Comparison of ENCODE assay signal across 8 cellular contexts in genomic region chr10:103659674-103660363, GRCh38.
DNase-seq lines count a peak whose midpoint lies in the region; ATAC-seq, FAIRE-seq and TF ChIP-seq lines count a peak whose summit lies in the region.

No MANE protein-coding gene starts in this region.

- H3K4me1 ChIP-seq in HCT116 (ENCODE audit: control insufficient read depth in 1 of 2, insufficient read depth in 2 of 2, low read length in 2 of 2) (no peaks in the 10 kb centered on the region), esophagus squamous epithelium (peaks cover 28 to 84% (median 44%) of the 10 kb centered on the region in 3 donors)

- H3K9ac ChIP-seq in HCT116 (ENCODE audit: low read length): no peak overlapping the region

- WGBS in esophagus squamous epithelium, 2 donors: 31 to 71% methylated on average over 4 to 5 of the region's 11 CpGs

- CTCF ChIA-PET in HCT116 (lab: Charles Lee): no interaction called here

- peak overlapping the region; percentile 25; the same call in 1 of the 2 replicates for H3K4me2 ChIP-seq in HCT116 (ENCODE audit: low read length)

- POLR2A ChIA-PET in HCT116 (lab: Charles Lee): no interaction called here

- H3K9me2 ChIP-seq in HCT116 (ENCODE audit: insufficient read depth): no peaks in the 10 kb centered on the region

- no peaks in the 10 kb centered on the region for H3K36me3 ChIP-seq in HCT116 (ENCODE audit: control insufficient read depth in 1 of 2, insufficient read depth in 2 of 2, low read length in 2 of 2)
- H3K36me3 ChIP-seq in esophagus squamous epithelium: peaks cover 7 to 49% (median 11%) of the 10 kb centered on the region in 3 donors

- H3K27ac ChIP-seq in HCT116 (ENCODE audit: low read depth, low read length) (no peak overlapping the region; the same call in 1 of the 2 replicates), esophagus squamous epithelium (peak overlapping the region; percentile 86 to 94 (median 90))

- H3K4me3 ChIP-seq in HCT116 (replicated peaks in 1 of 2; ENCODE audit: low read depth in 1 of 2, low read length in 2 of 2) (no peak overlapping the region), esophagus squamous epithelium (peak overlapping the region; percentile 35 to 71 (median 52))

- no peaks in the 10 kb centered on the region for H3K79me2 ChIP-seq in HCT116 (ENCODE audit: insufficient read depth, low read length)

- H3K9me3 Mint-ChIP-seq in activated T-cell treated with anti-CD3 and anti-CD28 coated beads, Interleukin-2, amount 50 U/mL, for 72 hours: peaks cover 4% of the 10 kb centered on the region in 2 donors
- H3K9me3 Mint-ChIP-seq in natural killer cell treated with Interleukin-12 subunit alpha and Interleukin-12 subunit beta and Interleukin-15 and Interleukin-18, amount 100 ng/mL, for 72 hours: no peaks in the 10 kb centered on the region

- no TSS peak for BruUV-seq in HCT116 (replicated peaks; lab: Mats Ljungman, UMichigan)

- H3K27me3 ChIP-seq in HCT116 (ENCODE audit: insufficient read depth, low read length): no peaks in the 10 kb centered on the region
- H3K27me3 ChIP-seq in esophagus squamous epithelium: no peaks in the 10 kb centered on the region

- peaks cover 11% of the 10 kb centered on the region for H3K4me1 Mint-ChIP-seq in activated T-cell treated with anti-CD3 and anti-CD28 coated beads, Interleukin-2, amount 50 U/mL, for 72 hours (ENCODE audit: low read depth)
- peaks cover 7 to 10% of the 10 kb centered on the region in 2 donors for H3K4me1 Mint-ChIP-seq in natural killer cell treated with Interleukin-12 subunit alpha and Interleukin-12 subunit beta and Interleukin-15 and Interleukin-18, amount 100 ng/mL, for 72 hours (ENCODE audit: low read depth in 2 of 2)

- no peak overlapping the region for H2AFZ ChIP-seq in HCT116 (ENCODE audit: low read depth, low read length, poor library complexity, severe bottlenecking)

- intact Hi-C loops in HCT116 (cut with micrococcal nuclease): no loop called here
- intact Hi-C loops in esophagus squamous epithelium (cut with DNase I): no loop called here

- H3K4me3 Mint-ChIP-seq in activated T-cell treated with anti-CD3 and anti-CD28 coated beads, Interleukin-2, amount 50 U/mL, for 72 hours: peak overlapping the region; percentile 90 to 97
- peak overlapping the region; percentile 90 for H3K4me3 Mint-ChIP-seq in natural killer cell treated with Interleukin-12 subunit alpha and Interleukin-12 subunit beta and Interleukin-15 and Interleukin-18, amount 100 ng/mL, for 72 hours

- RAD21 ChIA-PET in HCT116 (lab: Charles Lee; ENCODE audit: low non-redundant PET in 1 of 2, low total read pairs in 2 of 2, uncharacterized antibody in 2 of 2, unreplicated experiment in 2 of 2): no interaction called here

- TF ChIP-seq CTCF in HCT116 (IDR thresholded peaks at IDR 0.05 in 2 of 3, conservative IDR thresholded peaks at IDR 0.05 in 1 of 3; ENCODE audit: borderline replicate concordance in 1 of 3, insufficient read depth in 1 of 3, low read depth in 2 of 3, low read length in 2 of 3) (no peak), esophagus squamous epithelium (IDR thresholded peaks at IDR 0.05) (peak in 4 of 6 experiments; percentile 3 to 16 (median 7))

- FAIRE-seq in GM12892 (lab: Jason Lieb, UNC): peak; percentile 95

- DNase-seq in GM12892 (ENCODE audit: insufficient read length) (peak; percentile 91), HCT116 (ENCODE audit: low read depth, low spot score) (no peak), NCI-H2107 (lab: John Stamatoyannopoulos, UW) (peak; percentile 39), esophagus squamous epithelium (lab: John Stamatoyannopoulos, UW) (no peak), superior temporal gyrus (ENCODE audit: extremely low spot score) (peak; percentile 81), GF-D8 (lab: John Stamatoyannopoulos, UW) (no peak)
- DNase-seq in activated T-cell treated with anti-CD3 and anti-CD28 coated beads, Interleukin-2, amount 50 U/mL, for 72 hours: peak; percentile 59
- DNase-seq in natural killer cell treated with Interleukin-12 subunit alpha and Interleukin-12 subunit beta and Interleukin-15 and Interleukin-18, amount 100 ng/mL, for 72 hours (ENCODE audit: low spot score): peak; percentile 82

- H3K27ac Mint-ChIP-seq in activated T-cell treated with anti-CD3 and anti-CD28 coated beads, Interleukin-2, amount 50 U/mL, for 72 hours: peak overlapping the region; percentile 91
- peak overlapping the region; percentile 78 to 89 for H3K27ac Mint-ChIP-seq in natural killer cell treated with Interleukin-12 subunit alpha and Interleukin-12 subunit beta and Interleukin-15 and Interleukin-18, amount 100 ng/mL, for 72 hours

- no peaks in the 10 kb centered on the region for H3K27me3 Mint-ChIP-seq in activated T-cell treated with anti-CD3 and anti-CD28 coated beads, Interleukin-2, amount 50 U/mL, for 72 hours (ENCODE audit: low read depth)
- H3K27me3 Mint-ChIP-seq in natural killer cell treated with Interleukin-12 subunit alpha and Interleukin-12 subunit beta and Interleukin-15 and Interleukin-18, amount 100 ng/mL, for 72 hours: no peaks in the 10 kb centered on the region

- no peaks in the 10 kb centered on the region for H4K20me1 ChIP-seq in HCT116 (ENCODE audit: insufficient read depth)

- TF ChIP-seq POLR2A in GM12892 (IDR thresholded peaks at IDR 0.05; ENCODE audit: low read depth, low read length) (no peak), HCT116 (IDR thresholded peaks at IDR 0.05; ENCODE audit: borderline replicate concordance, extremely low read depth, insufficient read depth, insufficient read length) (no peak), esophagus squamous epithelium (IDR thresholded peaks at IDR 0.05) (peak in 2 of 4 donors; percentile 21 to 51)

- H3K9me3 ChIP-seq in HCT116 (ENCODE audit: control insufficient read depth in 1 of 2, insufficient read depth in 1 of 2, low read depth in 1 of 2, low read length in 2 of 2) (no peaks in the 10 kb centered on the region), esophagus squamous epithelium (no peaks in the 10 kb centered on the region)

- peak; percentile 46 for ATAC-seq in HCT116
- ATAC-seq in activated T-cell treated with anti-CD3 and anti-CD28 coated beads, Interleukin-2, amount 50 U/mL, for 72 hours (replicated peaks in 1 of 2): peak; percentile 81 to 85
- ATAC-seq in natural killer cell treated with Interleukin-12 subunit alpha and Interleukin-12 subunit beta and Interleukin-15 and Interleukin-18, amount 100 ng/mL, for 72 hours: peak; percentile 92

- peaks cover 4 to 5% of the 10 kb centered on the region in 2 donors for H3K36me3 Mint-ChIP-seq in activated T-cell treated with anti-CD3 and anti-CD28 coated beads, Interleukin-2, amount 50 U/mL, for 72 hours (ENCODE audit: insufficient read depth in 2 of 2)
- no peaks in the 10 kb centered on the region for H3K36me3 Mint-ChIP-seq in natural killer cell treated with Interleukin-12 subunit alpha and Interleukin-12 subunit beta and Interleukin-15 and Interleukin-18, amount 100 ng/mL, for 72 hours

- TF ChIP-seq RAD21 in HCT116 (IDR thresholded peaks at IDR 0.05; ENCODE audit: low read depth): no peak

TF ChIP-seq in HCT116, 20 proteins besides CTCF, POLR2A, EP300 and RAD21:
- no peak for TF ChIP-seq ZBTB33 (IDR thresholded peaks at IDR 0.05; ENCODE audit: extremely low read depth, insufficient replicate concordance, low read length)
- no peak for TF ChIP-seq ELF1 (IDR thresholded peaks at IDR 0.05; ENCODE audit: borderline replicate concordance, low read depth)
- no peak for TF ChIP-seq CEBPB (IDR thresholded peaks at IDR 0.05; ENCODE audit: low read depth)
- TF ChIP-seq SIN3A (IDR thresholded peaks at IDR 0.05; ENCODE audit: low read depth): no peak
- TF ChIP-seq REST (IDR thresholded peaks at IDR 0.05; ENCODE audit: low read depth): no peak
- TF ChIP-seq ZFX (IDR thresholded peaks at IDR 0.05): no peak
- no peak for TF ChIP-seq CBX3 (IDR thresholded peaks at IDR 0.05; ENCODE audit: low read depth)

Comparison
In these comparisons a context has a peak if more than half of its experiments do, and no peak if none do; other contexts are left out.
1. DNase-seq: peak in GM12892 (single experiment), NCI-H2107 (single experiment), activated T-cell treated with anti-CD3 and anti-CD28 coated beads, Interleukin-2, amount 50 U/mL, for 72 hours (2 of 2), natural killer cell treated with Interleukin-12 subunit alpha and Interleukin-12 subunit beta and Interleukin-15 and Interleukin-18, amount 100 ng/mL, for 72 hours (single experiment) and superior temporal gyrus (single experiment); none in HCT116 (single experiment), esophagus squamous epithelium (single experiment) and GF-D8 (single experiment).
2. H3K4me3 ChIP-seq: peak in esophagus squamous epithelium (4 of 4); none in HCT116 (0 of 2).
3. CTCF ChIP-seq: peak in esophagus squamous epithelium (4 of 6); none in HCT116 (0 of 3).
4. Peak in every context shown above with its lines, with median percentiles within 50 percentile points of each other: ATAC-seq.